23 cellular contexts compared by ENCODE assay signal in the genomic region with DNA sequence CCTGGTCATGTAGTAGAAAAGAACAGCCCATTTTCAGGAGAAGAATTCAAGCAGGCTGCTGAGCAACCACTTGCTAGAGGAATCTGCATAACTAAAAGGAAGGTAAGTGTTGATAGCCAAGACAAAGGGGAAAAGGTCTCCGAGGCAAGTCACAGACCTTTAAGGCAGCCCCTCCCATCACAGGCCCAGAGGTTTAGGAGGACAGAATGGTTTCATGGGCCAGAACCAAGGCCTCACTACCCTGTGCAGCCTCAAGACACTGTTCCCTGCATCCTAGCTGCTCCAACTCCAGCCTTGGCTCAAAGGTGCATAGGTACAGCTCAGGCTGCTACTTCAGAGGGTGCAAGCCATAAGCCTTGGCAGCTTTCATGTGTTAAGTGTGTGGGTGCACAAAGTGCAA.
"Had no signal": no experiment of that assay in that cellular context is flagged by ENCODE, and none has a peak within 500 bp of the region (broad histone marks: within the 10 kb centered on the region; RNA-seq: fewer than 3 reads in every experiment).

No MANE protein-coding gene starts in this region.

- H3K4me3 ChIP-seq: cardiac muscle cell, PC-9 had no signal

- H3K4me3 Mint-ChIP-seq: activated CD8-positive, alpha-beta T cell treated with anti-CD3 and anti-CD28 coated beads for 36 hours; activated naive CD4-positive, alpha-beta T cell treated with anti-CD3 and anti-CD28 coated beads, Interleukin-2, amount 10 ng/mL, durations not matched to agents 7 days and 5 days; activated naive CD8-positive, alpha-beta T cell treated with anti-CD3 and anti-CD28 coated beads for 36 hours; activated T-cell treated with anti-CD3 and anti-CD28 coated beads, Interleukin-2, amount 50 U/mL, for 72 hours; T-cell had no signal

- H3K36me3 ChIP-seq: brain microvascular endothelial cell, cardiac muscle cell had no signal

- ATAC-seq: activated CD4-positive, CD25-positive, alpha-beta regulatory T cell treated with anti-CD3 and anti-CD28 coated beads, Interleukin-2, amount 50 U/mL, for 24 hours; activated CD8-positive, alpha-beta T cell treated with anti-CD3 and anti-CD28 coated beads for 36 hours; activated T-cell treated with anti-CD3 and anti-CD28 coated beads, Interleukin-2, amount 50 U/mL, for 72 hours; T-cell had no signal

- H3K27ac ChIP-seq: brain microvascular endothelial cell, cardiac muscle cell, PC-9, VCaP had no signal

- H3K27me3 Mint-ChIP-seq: activated CD8-positive, alpha-beta T cell treated with anti-CD3 and anti-CD28 coated beads for 36 hours; activated naive CD4-positive, alpha-beta T cell treated with anti-CD3 and anti-CD28 coated beads, Interleukin-2, amount 10 ng/mL, durations not matched to agents 7 days and 5 days; activated naive CD8-positive, alpha-beta T cell treated with anti-CD3 and anti-CD28 coated beads for 36 hours; T-cell had no signal

- H3K4me1 Mint-ChIP-seq: activated naive CD4-positive, alpha-beta T cell treated with anti-CD3 and anti-CD28 coated beads, Interleukin-2, amount 10 ng/mL, durations not matched to agents 7 days and 5 days; activated naive CD8-positive, alpha-beta T cell treated with anti-CD3 and anti-CD28 coated beads for 36 hours; T-cell had no signal

- H3K36me3 Mint-ChIP-seq: activated naive CD4-positive, alpha-beta T cell treated with anti-CD3 and anti-CD28 coated beads, Interleukin-2, amount 10 ng/mL, durations not matched to agents 7 days and 5 days had no signal

- H3K27ac Mint-ChIP-seq: activated CD8-positive, alpha-beta T cell treated with anti-CD3 and anti-CD28 coated beads for 36 hours; activated naive CD4-positive, alpha-beta T cell treated with anti-CD3 and anti-CD28 coated beads, Interleukin-2, amount 10 ng/mL, durations not matched to agents 7 days and 5 days; activated naive CD8-positive, alpha-beta T cell treated with anti-CD3 and anti-CD28 coated beads for 36 hours; activated T-cell treated with anti-CD3 and anti-CD28 coated beads, Interleukin-2, amount 50 U/mL, for 72 hours; activated T-helper 2 cell treated with anti-CD3 and anti-CD28 coated beads, Interferon-gamma antibody, Interleukin-2, Interleukin-4, amounts not matched to agents 10 μg/mL and 5 μg/mL and 100 μg/mL, durations not matched to agents 14 hours and 24 hours and 36 hours; T-cell had no signal

- DNase-seq: activated CD4-positive, alpha-beta T cell treated with anti-CD3 and anti-CD28 coated beads for 4 hours; activated CD8-positive, alpha-beta memory T cell treated with anti-CD3 and anti-CD28 coated beads, Interleukin-2, amount 50 U/mL, for 4 hours; activated CD8-positive, alpha-beta T cell treated with anti-CD3 and anti-CD28 coated beads for 36 hours; activated gamma-delta T cell treated with Interleukin-2 at 50 U/mL for 16 hours; activated naive CD4-positive, alpha-beta T cell treated with anti-CD3 and anti-CD28 coated beads, Interleukin-2, amount 10 ng/mL, durations not matched to agents 7 days and 5 days; activated naive CD8-positive, alpha-beta T cell treated with anti-CD3 and anti-CD28 coated beads for 36 hours; activated T-cell treated with anti-CD3 and anti-CD28 coated beads, Interleukin-2, amount 50 U/mL, for 72 hours; brain microvascular endothelial cell; MM.1S; NCI-H1105 treated with DMSO at 0.1 percent for 48 hours; NCI-H1436 treated with DMSO at 0.1 percent for 48 hours; NCI-H187; NCI-H2081; NCI-H446; NCI-H524; PC-9; SIG-M5; T-cell; T-helper 2 cell had no signal

- H3K27me3 ChIP-seq: brain microvascular endothelial cell, cardiac muscle cell had no signal
